ENCODE assay signal across 1 cellular context in genomic region chr5:173917788-173918786, GRCh38.
A peak's percentile ranks its signal among the peaks of the same experiment; 100 is the strongest.
TF ChIP-seq lines count a peak whose summit lies in the region.

No MANE protein-coding gene starts in this region.

TF ChIP-seq in K562, 482 proteins besides CTCF, POLR2A, EP300 and RAD21 (continued from another document and continues in another):
- no peak for TF ChIP-seq ZNF318 (IDR thresholded peaks at IDR 0.05; ENCODE audit: borderline replicate concordance in 1 of 2, low read depth in 1 of 2)
- no peak for TF ChIP-seq THAP12 (CRISPR knock-in tag; IDR thresholded peaks at IDR 0.05)
- TF ChIP-seq KAT7 (CRISPR knock-in tag; IDR thresholded peaks at IDR 0.05; ENCODE audit: borderline replicate concordance), result no peak
- no peak for TF ChIP-seq ZNF766 (CRISPR knock-in tag; conservative IDR thresholded peaks at IDR 0.05)
- TF ChIP-seq STAT6 (CRISPR knock-in tag; IDR thresholded peaks at IDR 0.05), result no peak
- no peak for TF ChIP-seq NCOR1 (IDR thresholded peaks at IDR 0.05)
- no peak for TF ChIP-seq PURB (CRISPR knock-in tag; IDR thresholded peaks at IDR 0.05; ENCODE audit: low read depth)
- no peak for TF ChIP-seq E2F8 (IDR thresholded peaks at IDR 0.05; ENCODE audit: low read depth, partially characterized antibody)
- no peak for TF ChIP-seq ZNF184 (CRISPR knock-in tag; IDR thresholded peaks at IDR 0.05)
- TF ChIP-seq SREBF2 (CRISPR knock-in tag; IDR thresholded peaks at IDR 0.05), result no peak
- TF ChIP-seq BRCA1 (IDR thresholded peaks at IDR 0.05), result no peak
- TF ChIP-seq BRCA1 (CRISPR knock-in tag; IDR thresholded peaks at IDR 0.05), result no peak
- TF ChIP-seq CEBPG (CRISPR knock-in tag; IDR thresholded peaks at IDR 0.05), result no peak
- TF ChIP-seq CEBPG (tag; conservative IDR thresholded peaks at IDR 0.05 in 1 of 2, IDR thresholded peaks at IDR 0.05 in 1 of 2), result no peak
- TF ChIP-seq E4F1 (CRISPR knock-in tag; IDR thresholded peaks at IDR 0.05; ENCODE audit: borderline replicate concordance), result no peak
- no peak; a peak in 1 of 4 replicates for TF ChIP-seq KDM1A (IDR thresholded peaks at IDR 0.05)
- peak; percentile 77 for TF ChIP-seq SUPT5H (IDR thresholded peaks at IDR 0.05)
- 0 out of 2 replicates have a peak, but pooled peaks have one; percentile 11 for TF ChIP-seq MYC (IDR thresholded peaks at IDR 0.05; ENCODE audit: low read depth, low read length)
- TF ChIP-seq MYC (CRISPR knock-in tag; IDR thresholded peaks at IDR 0.05; ENCODE audit: borderline replicate concordance, low read depth), result no peak
- no peak for TF ChIP-seq ZBTB9 (CRISPR knock-in tag; IDR thresholded peaks at IDR 0.05)
- TF ChIP-seq THAP7 (CRISPR knock-in tag; IDR thresholded peaks at IDR 0.05), result no peak
- no peak for TF ChIP-seq CHD4 (IDR thresholded peaks at IDR 0.05; ENCODE audit: insufficient read depth, insufficient replicate concordance, low read depth, low read length, poor library complexity, severe bottlenecking)
- TF ChIP-seq ZHX1 (conservative IDR thresholded peaks at IDR 0.05; ENCODE audit: low read length), result no peak
- no peak for TF ChIP-seq ZNF217 (CRISPR knock-in tag; IDR thresholded peaks at IDR 0.05)
- no peak for TF ChIP-seq KLF13 (tag; IDR thresholded peaks at IDR 0.05; ENCODE audit: borderline replicate concordance, low read depth)
- no peak for TF ChIP-seq CCAR2 (IDR thresholded peaks at IDR 0.05; ENCODE audit: low read depth, low read length)
- no peak for TF ChIP-seq ZBTB49 (CRISPR knock-in tag; IDR thresholded peaks at IDR 0.05; ENCODE audit: borderline replicate concordance)
